ENCODE assay signal across 9 cellular contexts in genomic region chr19:18594824-18595373, GRCh38. TPM values are rescaled to one million over a fixed set of nuclear protein-coding genes. Genes with fewer than 3 reads are reported as not detected.
DNase-seq lines count a peak whose midpoint lies in the region; ATAC-seq and TF ChIP-seq lines count a peak whose summit lies in the region.
"Had no signal": no experiment of that assay in that cellular context is flagged by ENCODE, and none has a peak within 500 bp of the region (broad histone marks: within the 10 kb centered on the region; RNA-seq: fewer than 3 reads in every experiment).

No MANE protein-coding gene starts in this region.

- H3K4me1 ChIP-seq in iPS-15b (ENCODE audit: control insufficient read depth, insufficient read depth, low read length) (peaks cover 20% of the 10 kb centered on the region), stomach (peaks cover 18 to 40% (median 32%) of the 10 kb centered on the region in 4 donors)

- no peak overlapping the region for H3K9ac ChIP-seq in iPS-15b (ENCODE audit: low read depth, low read length)

- intact Hi-C loops in activated CD8-positive, alpha-beta T cell treated with anti-CD3 and anti-CD28 coated beads for 36 hours (cut with micrococcal nuclease), result loop anchor here (10.0 kb wide), 1 partner anchor 250 kb away; no protein-coding TSS in a partner anchor
- intact Hi-C loops in stomach (cut with DNase I; ENCODE audit: low total_unique reads), result loop anchor here (5.0 kb wide), 1 partner anchor 252 kb away; no protein-coding TSS in a partner anchor

- POLR2A ChIA-PET in activated CD4-positive, alpha-beta T cell treated with anti-CD3 and anti-CD28 coated beads, Interleukin-2, amount 10 ng/mL, durations not matched to agents 7 days and 5 days (lab: Charles Lee), result no interaction called here
- POLR2A ChIA-PET in activated CD8-positive, alpha-beta T cell treated with anti-CD3 and anti-CD28 coated beads for 36 hours (lab: Charles Lee), result interaction anchor here (1.2 to 2.6 kb wide), 3 partner anchors 10 to 23 kb away, joined by 3 to 11 read pairs (median 3); no protein-coding TSS in a partner anchor

- no peaks in the 10 kb centered on the region for H3K27me3 ChIP-seq in iPS-15b (ENCODE audit: control insufficient read depth, insufficient read depth, low read length)
- H3K27me3 ChIP-seq in stomach, result peaks cover 0 to 52% (median 39%) of the 10 kb centered on the region in 3 donors

- H3K36me3 ChIP-seq in iPS-15b (ENCODE audit: control insufficient read depth, insufficient read depth, low read length) (peaks cover 5% of the 10 kb centered on the region), stomach (peaks cover 8 to 20% (median 16%) of the 10 kb centered on the region in 4 donors)
- H3K36me3 ChIP-seq: uterus had no signal

- no peak for DNase-seq in activated CD4-positive, alpha-beta T cell treated with anti-CD3 and anti-CD28 coated beads, Interleukin-2, amount 10 ng/mL, durations not matched to agents 7 days and 5 days
- DNase-seq in activated CD4-positive, alpha-beta T cell treated with anti-CD3 and anti-CD28 coated beads, Interleukin-2, amount 50 U/mL, for 48 hours, result no peak
- no peak for DNase-seq in activated CD8-positive, alpha-beta T cell treated with anti-CD3 and anti-CD28 coated beads for 36 hours
- DNase-seq in stomach (no peak), pons (ENCODE audit: low spot score) (no peak)

- no peak overlapping the region for H3K27ac Mint-ChIP-seq in activated CD4-positive, alpha-beta T cell treated with anti-CD3 and anti-CD28 coated beads, Interleukin-2, amount 10 ng/mL, durations not matched to agents 7 days and 5 days
- H3K27ac Mint-ChIP-seq in activated CD8-positive, alpha-beta T cell treated with anti-CD3 and anti-CD28 coated beads for 36 hours, result peak overlapping the region; percentile 41

- H3K9me3 ChIP-seq in iPS-15b (ENCODE audit: control insufficient read depth, insufficient read depth, low read length) (no peaks in the 10 kb centered on the region), stomach (no peaks in the 10 kb centered on the region)
- H3K9me3 ChIP-seq: uterus had no signal

- no peak for ATAC-seq in activated CD8-positive, alpha-beta T cell treated with anti-CD3 and anti-CD28 coated beads for 36 hours
- ATAC-seq in HG02610 (IDR thresholded peaks at IDR 0.05; ENCODE audit: unreplicated experiment) (no peak), GM18909 (IDR thresholded peaks at IDR 0.05; ENCODE audit: poor library complexity, unreplicated experiment) (no peak)

- H3K4me1 Mint-ChIP-seq in activated CD4-positive, alpha-beta T cell treated with anti-CD3 and anti-CD28 coated beads, Interleukin-2, amount 10 ng/mL, durations not matched to agents 7 days and 5 days, result peaks cover 22% of the 10 kb centered on the region
- H3K4me1 Mint-ChIP-seq in activated CD8-positive, alpha-beta T cell treated with anti-CD3 and anti-CD28 coated beads for 36 hours (ENCODE audit: low read depth), result peaks cover 26% of the 10 kb centered on the region

- H3K4me3 Mint-ChIP-seq in activated CD4-positive, alpha-beta T cell treated with anti-CD3 and anti-CD28 coated beads, Interleukin-2, amount 10 ng/mL, durations not matched to agents 7 days and 5 days, result peak overlapping the region; percentile 24
- peak overlapping the region; percentile 67 for H3K4me3 Mint-ChIP-seq in activated CD8-positive, alpha-beta T cell treated with anti-CD3 and anti-CD28 coated beads for 36 hours

- peaks cover 12% of the 10 kb centered on the region for H3K36me3 Mint-ChIP-seq in activated CD4-positive, alpha-beta T cell treated with anti-CD3 and anti-CD28 coated beads, Interleukin-2, amount 10 ng/mL, durations not matched to agents 7 days and 5 days (ENCODE audit: low read depth)
- H3K36me3 Mint-ChIP-seq in activated CD8-positive, alpha-beta T cell treated with anti-CD3 and anti-CD28 coated beads for 36 hours (ENCODE audit: low read depth), result peaks cover 11% of the 10 kb centered on the region

- no peaks in the 10 kb centered on the region for H3K9me3 Mint-ChIP-seq in activated CD4-positive, alpha-beta T cell treated with anti-CD3 and anti-CD28 coated beads, Interleukin-2, amount 10 ng/mL, durations not matched to agents 7 days and 5 days
- H3K9me3 Mint-ChIP-seq in activated CD8-positive, alpha-beta T cell treated with anti-CD3 and anti-CD28 coated beads for 36 hours, result no peaks in the 10 kb centered on the region

- H3K27me3 Mint-ChIP-seq in activated CD4-positive, alpha-beta T cell treated with anti-CD3 and anti-CD28 coated beads, Interleukin-2, amount 10 ng/mL, durations not matched to agents 7 days and 5 days, result peaks cover 16% of the 10 kb centered on the region
- H3K27me3 Mint-ChIP-seq in activated CD8-positive, alpha-beta T cell treated with anti-CD3 and anti-CD28 coated beads for 36 hours, result peaks cover 3% of the 10 kb centered on the region

- H3K4me3 ChIP-seq in iPS-15b (ENCODE audit: low read depth, low read length) (peak overlapping the region; percentile 18), stomach (peak overlapping the region; percentile 38 to 48 (median 42))

- WGBS in stomach, 5 donors, result 8 to 23% (median 16%) methylated on average over 8 to 26 of the region's 26 CpGs

- no peak for TF ChIP-seq POLR2A in stomach (IDR thresholded peaks at IDR 0.05)

- CTCF ChIA-PET in activated CD4-positive, alpha-beta T cell treated with anti-CD3 and anti-CD28 coated beads, Interleukin-2, amount 10 ng/mL, durations not matched to agents 7 days and 5 days (lab: Charles Lee), result interaction anchor here (0.7 to 1.5 kb wide), 7 partner anchors 17 to 252 kb away, joined by 3 to 5 read pairs (median 3); partner anchors contain the start of genes ELL, SSBP4 and UBA52
- CTCF ChIA-PET in activated CD8-positive, alpha-beta T cell treated with anti-CD3 and anti-CD28 coated beads for 36 hours (lab: Charles Lee), result interaction anchor here (0.9 to 3.7 kb wide), 11 partner anchors 9 to 277 kb away, joined by 3 to 28 read pairs (median 5); partner anchors contain the start of genes CRTC1, ELL and FKBP8

- TF ChIP-seq CTCF in activated CD8-positive, alpha-beta T cell treated with anti-CD3 and anti-CD28 coated beads for 36 hours (IDR thresholded peaks at IDR 0.05), result no peak
- TF ChIP-seq CTCF in stomach (IDR thresholded peaks at IDR 0.05), result no peak

- peak overlapping the region in 1 of 5 donors; percentile 72 for H3K27ac ChIP-seq in stomach

- TF ChIP-seq EP300 in stomach (IDR thresholded peaks at IDR 0.05), result no peak

RNA-seq across cellular contexts. Expression of gene REX1BD, which starts 6.3 kb away (rescaled TPM):
- total RNA-seq in activated CD4-positive, alpha-beta T cell treated with anti-CD3 and anti-CD28 coated beads, Interleukin-2, amount 10 ng/mL, durations not matched to agents 7 days and 5 days, result 10 to 100 TPM; 73.0 to 85.2 TPM
- 10 to 100 TPM; 61.2 to 65.1 TPM for total RNA-seq in activated CD8-positive, alpha-beta T cell treated with anti-CD3 and anti-CD28 coated beads for 36 hours
- 100 to 1,000 TPM in 2 of 5 donors, 10 to 100 TPM in 3; 15.6 to 483 (median 85.3) TPM for total RNA-seq in stomach
- 100 to 1,000 TPM; 110 to 204 (median 118) TPM for polyA plus RNA-seq in stomach

RNA-seq across cellular contexts. Expression of gene CRLF1, which starts 11.7 kb away (rescaled TPM):
- not detected for total RNA-seq in activated CD4-positive, alpha-beta T cell treated with anti-CD3 and anti-CD28 coated beads, Interleukin-2, amount 10 ng/mL, durations not matched to agents 7 days and 5 days
- not detected for total RNA-seq in activated CD8-positive, alpha-beta T cell treated with anti-CD3 and anti-CD28 coated beads for 36 hours
- total RNA-seq in stomach, result 10 to 100 TPM in 1 of 5 donors, 1 to 10 TPM in 3, not detected in 1; 2.6 to 12.6 (median 5.6) TPM
- polyA plus RNA-seq in stomach, result 10 to 100 TPM; 12.3 to 15.9 (median 14.2) TPM

RNA-seq across cellular contexts. Expression of gene TMEM59L, which starts 17.8 kb away (rescaled TPM):
- under 1 TPM in 1 of 2 experiments, not detected in 1; 0.12 TPM for total RNA-seq in activated CD4-positive, alpha-beta T cell treated with anti-CD3 and anti-CD28 coated beads, Interleukin-2, amount 10 ng/mL, durations not matched to agents 7 days and 5 days
- total RNA-seq in activated CD8-positive, alpha-beta T cell treated with anti-CD3 and anti-CD28 coated beads for 36 hours, result not detected
- 1 to 10 TPM in 2 of 5 donors, not detected in 3; 1.8 to 4.7 TPM for total RNA-seq in stomach
- 1 to 10 TPM in 1 of 3 donors, under 1 TPM in 1, not detected in 1; 0.25 to 3.7 TPM for polyA plus RNA-seq in stomach

RNA-seq across cellular contexts. Expression of gene UBA52, which starts 23.2 kb away (rescaled TPM):
- total RNA-seq in activated CD4-positive, alpha-beta T cell treated with anti-CD3 and anti-CD28 coated beads, Interleukin-2, amount 10 ng/mL, durations not matched to agents 7 days and 5 days, result 1,000 to 10,000 TPM; 1,627 to 1,778 TPM
- total RNA-seq in activated CD8-positive, alpha-beta T cell treated with anti-CD3 and anti-CD28 coated beads for 36 hours, result 1,000 to 10,000 TPM; 1,795 to 1,837 TPM
- total RNA-seq in stomach, result 100 to 1,000 TPM in 4 of 5 donors, 10 to 100 TPM in 1; 84.3 to 596 (median 358) TPM
- polyA plus RNA-seq in stomach, result 1,000 to 10,000 TPM; 1,291 to 1,681 (median 1,311) TPM

RNA-seq across cellular contexts. Expression of gene KXD1, which starts 37.2 kb away (rescaled TPM):
- total RNA-seq in activated CD4-positive, alpha-beta T cell treated with anti-CD3 and anti-CD28 coated beads, Interleukin-2, amount 10 ng/mL, durations not matched to agents 7 days and 5 days, result 10 to 100 TPM; 95.4 to 100.0 TPM
- 100 to 1,000 TPM; 137 to 142 TPM for total RNA-seq in activated CD8-positive, alpha-beta T cell treated with anti-CD3 and anti-CD28 coated beads for 36 hours
- 100 to 1,000 TPM in 2 of 5 donors, 10 to 100 TPM in 3; 30.8 to 513 (median 55.4) TPM for total RNA-seq in stomach
- polyA plus RNA-seq in stomach, result 100 to 1,000 TPM in 1 of 3 donors, 10 to 100 TPM in 2; 71.0 to 131 (median 84.5) TPM
